8 cellular contexts compared by ENCODE assay signal in the genomic region with DNA sequence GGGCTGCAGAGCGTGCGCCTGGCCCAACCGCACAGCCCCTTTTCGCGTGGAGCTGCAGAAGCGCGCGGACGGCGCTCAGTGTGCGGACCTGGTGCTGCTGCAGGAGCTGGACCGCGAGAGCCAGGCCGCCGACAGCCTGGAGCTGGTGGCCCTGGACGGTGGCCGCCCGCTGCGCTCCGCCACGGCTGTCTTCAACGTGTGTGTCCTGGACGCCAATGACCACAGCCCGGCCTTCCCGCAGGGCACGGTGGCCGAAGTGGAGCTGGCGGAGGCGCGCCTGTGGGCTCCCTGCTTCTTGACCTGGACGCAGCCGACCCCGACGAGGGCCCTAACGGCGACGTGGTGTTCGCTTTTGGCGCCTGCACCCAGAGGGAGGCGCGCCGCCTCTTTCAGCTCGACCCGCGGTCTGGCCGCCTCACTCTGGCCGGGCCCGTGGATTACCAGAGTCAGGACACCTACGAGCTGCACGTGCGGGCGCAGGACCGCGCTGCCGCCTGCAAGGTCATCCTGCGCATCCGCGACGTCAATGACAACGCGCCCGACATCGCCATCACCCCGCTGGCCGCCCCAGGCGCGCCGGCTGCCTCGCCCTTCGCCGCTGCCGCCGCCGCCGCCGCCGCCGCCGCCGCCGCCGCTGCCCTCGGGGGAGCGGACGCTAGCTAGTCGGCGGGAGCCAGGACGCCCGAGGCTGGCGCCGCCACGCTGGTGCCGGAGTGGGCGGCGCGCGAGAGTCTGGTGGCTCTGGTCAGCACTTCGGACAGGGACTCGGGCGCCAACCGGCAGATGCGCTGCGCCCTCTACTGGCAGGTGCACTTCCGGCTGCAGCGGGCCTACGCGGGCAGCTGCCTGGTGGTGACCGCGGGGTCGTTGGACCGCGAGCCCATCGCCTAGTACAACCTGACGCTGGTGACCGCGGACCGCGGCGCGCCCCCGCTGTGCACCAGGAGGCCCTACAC.
DNase-seq lines count a peak whose midpoint lies in the region; ATAC-seq and TF ChIP-seq lines count a peak whose summit lies in the region.

No MANE protein-coding gene starts in this region.

- TF ChIP-seq CTCF in right lobe of liver (IDR thresholded peaks at IDR 0.05) = peak in 3 of 4 donors; percentile 30 to 52 (median 35)

- H3K36me3 ChIP-seq in right lobe of liver = no peaks in the 10 kb centered on the region

- ATAC-seq in right lobe of liver (peak; percentile 52 to 82 (median 56)), GM18867 (IDR thresholded peaks at IDR 0.05; ENCODE audit: unreplicated experiment) (no peak)

- TF ChIP-seq POLR2A in right lobe of liver (IDR thresholded peaks at IDR 0.05) = no peak

- H3K9me3 ChIP-seq in right lobe of liver = no peaks in the 10 kb centered on the region

- H3K4me3 ChIP-seq in right lobe of liver = no peak overlapping the region

- WGBS in right lobe of liver (ENCODE audit: insufficient coverage, low coverage, low lambda C conversion rate, missing lambda C conversion rate) = 17% methylated on average over 27 of the region's 121 CpGs

- intact Hi-C loops in right lobe of liver (cut with DNase I) = no loop called here

- H3K27me3 ChIP-seq in right lobe of liver = peaks cover 0 to 9% of the 10 kb centered on the region in 2 donors

- DNase-seq in stimulated activated CD4-positive, alpha-beta T cell treated with anti-CD3 and anti-CD28 coated beads, Interleukin-4, amount 100 ng/mL, for 48 hours (ENCODE audit: low read depth in 2 of 2) = peak; percentile 8 to 32
- DNase-seq in stimulated activated CD4-positive, alpha-beta T cell treated with anti-CD3 and anti-CD28 coated beads, Interleukin-4, amount 100 ng/mL, for 1 hour = no peak
- peak; percentile 93 for DNase-seq in ecto neural progenitor cell (ENCODE audit: low spot score)
- peak in 2 of 3 donors; percentile 37 to 58 for DNase-seq in right lobe of liver
- no peak for DNase-seq in T-helper 9 cell
- no peak for DNase-seq in NCI-H2029 (lab: John Stamatoyannopoulos, UW)
- DNase-seq in HK-2 (ENCODE audit: unreplicated experiment) = no peak

- H3K27ac ChIP-seq in right lobe of liver = no peak overlapping the region

- no peaks in the 10 kb centered on the region for H3K4me1 ChIP-seq in right lobe of liver

Comparison
In these comparisons a context has a peak if more than half of its experiments do, and no peak if none do; other contexts are left out.
1. DNase-seq: peak in stimulated activated CD4-positive, alpha-beta T cell treated with anti-CD3 and anti-CD28 coated beads, Interleukin-4, amount 100 ng/mL, for 48 hours (2 of 2), ecto neural progenitor cell (single experiment) and right lobe of liver (2 of 3); none in stimulated activated CD4-positive, alpha-beta T cell treated with anti-CD3 and anti-CD28 coated beads, Interleukin-4, amount 100 ng/mL, for 1 hour (single experiment), T-helper 9 cell (single experiment), NCI-H2029 (single experiment) and HK-2 (single experiment).